In the genomic region with DNA sequence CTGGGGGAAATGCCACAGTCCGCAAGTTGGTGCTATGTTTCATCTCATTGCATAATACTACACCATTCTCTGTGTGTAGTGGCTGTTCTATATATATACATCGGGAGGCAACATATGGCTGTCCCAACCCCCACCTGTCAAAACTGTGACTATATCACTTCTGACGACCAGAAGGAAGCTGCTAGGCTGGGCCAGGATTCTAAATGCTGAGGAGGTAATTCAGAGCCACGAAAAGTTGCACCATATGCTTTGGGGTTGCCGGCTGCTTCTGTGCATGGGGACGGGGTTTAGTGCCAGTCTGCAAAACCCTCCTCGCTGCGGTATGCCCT, we compare ENCODE assay signal across 9 cellular contexts. TPM values are rescaled to one million over a fixed set of nuclear protein-coding genes. Genes with fewer than 3 reads are reported as not detected.
DNase-seq lines count a peak whose midpoint lies in the region; ATAC-seq and TF ChIP-seq lines count a peak whose summit lies in the region.
"Had no signal": no experiment of that assay in that cellular context is flagged by ENCODE, and none has a peak within 500 bp of the region (broad histone marks: within the 10 kb centered on the region; RNA-seq: fewer than 3 reads in every experiment).

No MANE protein-coding gene starts in this region.

- H3K4me2 ChIP-seq in mammary epithelial cell (ENCODE audit: insufficient read depth, low read depth, low read length) = peak overlapping the region; percentile 94

- H3K79me2 ChIP-seq in mammary epithelial cell (ENCODE audit: insufficient read depth, low read length) = no peaks in the 10 kb centered on the region

- H3K27me3 Mint-ChIP-seq in activated T-cell treated with anti-CD3 and anti-CD28 coated beads, Interleukin-2, amount 50 U/mL, for 24 hours = no peaks in the 10 kb centered on the region

- no peak for TF ChIP-seq CTCF in mammary epithelial cell (conservative IDR thresholded peaks at IDR 0.05 in 1 of 2, IDR thresholded peaks at IDR 0.05 in 1 of 2; ENCODE audit: extremely low read depth in 1 of 2, insufficient read depth in 1 of 2, low read depth in 1 of 2, low read length in 2 of 2)

- H3K27me3 ChIP-seq in mammary epithelial cell (ENCODE audit: insufficient read depth, low read length) = peaks cover 5% of the 10 kb centered on the region

- no peaks in the 10 kb centered on the region for H3K9me3 ChIP-seq in mammary epithelial cell (replicated peaks; ENCODE audit: insufficient read depth, low read length)
- H3K9me3 ChIP-seq: heart left ventricle had no signal

- H3K4me3 ChIP-seq in mammary epithelial cell (replicated peaks in 1 of 3; ENCODE audit: insufficient read depth in 1 of 3, low read depth in 2 of 3, low read length in 3 of 3) = no peak overlapping the region

- CTCF ChIA-PET in mammary epithelial cell (lab: Charles Lee; ENCODE audit: low non-redundant PET) = no interaction called here

- H4K20me1 ChIP-seq in mammary epithelial cell (ENCODE audit: insufficient read depth, low read length) = no peaks in the 10 kb centered on the region

- intact Hi-C loops in mammary epithelial cell (cut with micrococcal nuclease) = loop anchor here (5.0 kb wide), 1 partner anchor 247 kb away; no protein-coding TSS in a partner anchor

- 70% methylated on average over 8 of the region's 8 CpGs for WGBS in mammary epithelial cell (ENCODE audit: low coverage, missing lambda C conversion rate)

- dilution Hi-C loops in mammary epithelial cell (cut with HindIII; ENCODE audit: low sequenced_read_pairs) = no loop called here

- ATAC-seq in GM21360 (IDR thresholded peaks at IDR 0.05; ENCODE audit: unreplicated experiment) (no peak), HG03135 (IDR thresholded peaks at IDR 0.05; ENCODE audit: unreplicated experiment) (no peak)

- no peak overlapping the region for H3K27ac Mint-ChIP-seq in activated T-cell treated with anti-CD3 and anti-CD28 coated beads, Interleukin-2, amount 50 U/mL, for 24 hours

- no peaks in the 10 kb centered on the region for H3K9me3 Mint-ChIP-seq in activated T-cell treated with anti-CD3 and anti-CD28 coated beads, Interleukin-2, amount 50 U/mL, for 24 hours

- H3K27ac ChIP-seq in mammary epithelial cell (ENCODE audit: insufficient read depth, low read depth, low read length) = no peak overlapping the region
- H3K27ac ChIP-seq in substantia nigra (ENCODE audit: low read depth, low read length, poor library complexity, severe bottlenecking) = peak overlapping the region; percentile 26

- no peaks in the 10 kb centered on the region for H3K36me3 ChIP-seq in mammary epithelial cell (ENCODE audit: insufficient read depth, low read length)
- H3K36me3 ChIP-seq: heart left ventricle had no signal

- no peak overlapping the region for H3K9ac ChIP-seq in mammary epithelial cell (ENCODE audit: insufficient read depth, low read length)

- peak overlapping the region; percentile 80 for H3K4me3 Mint-ChIP-seq in activated T-cell treated with anti-CD3 and anti-CD28 coated beads, Interleukin-2, amount 50 U/mL, for 24 hours

- H3K4me1 Mint-ChIP-seq in activated T-cell treated with anti-CD3 and anti-CD28 coated beads, Interleukin-2, amount 50 U/mL, for 24 hours (ENCODE audit: low read depth) = peaks cover 18% of the 10 kb centered on the region

- no TSS peak for BruUV-seq in mammary epithelial cell (replicated peaks; lab: Mats Ljungman, UMichigan)

- no peaks in the 10 kb centered on the region for H3K36me3 Mint-ChIP-seq in activated T-cell treated with anti-CD3 and anti-CD28 coated beads, Interleukin-2, amount 50 U/mL, for 24 hours (ENCODE audit: low read depth)

- peaks cover 15% of the 10 kb centered on the region for H3K4me1 ChIP-seq in mammary epithelial cell (ENCODE audit: insufficient read depth, low read length)

- in situ Hi-C loops in mammary epithelial cell (cut with MboI; ENCODE audit: low sequenced_read_pairs in 2 of 2) = no loop called here

- H2AFZ ChIP-seq in mammary epithelial cell (ENCODE audit: low read depth, low read length) = no peak overlapping the region

- DNase-seq in activated T-cell treated with anti-CD3 and anti-CD28 coated beads, Interleukin-2, amount 50 U/mL, for 24 hours = no peak
- DNase-seq in activated T-cell treated with anti-CD3 and anti-CD28 coated beads, Interleukin-2, amount 50 U/mL, for 48 hours = no peak
- DNase-seq in NCI-H82 treated with DMSO at 0.1 percent for 48 hours (lab: John Stamatoyannopoulos, UW; ENCODE audit: unreplicated experiment) (peak; percentile 88), mammary epithelial cell (no peak), substantia nigra (lab: John Stamatoyannopoulos, UW) (no peak), ecto neural progenitor cell (ENCODE audit: low spot score) (no peak)

RNA-seq across cellular contexts. Expression of a gene that starts 50.5 kb away (rescaled TPM):
- not detected for total RNA-seq in mammary epithelial cell
- polyA plus RNA-seq in mammary epithelial cell = not detected
- polyA minus RNA-seq in mammary epithelial cell = not detected
